ENCODE assay signal across 8 cellular contexts in the genomic region with DNA sequence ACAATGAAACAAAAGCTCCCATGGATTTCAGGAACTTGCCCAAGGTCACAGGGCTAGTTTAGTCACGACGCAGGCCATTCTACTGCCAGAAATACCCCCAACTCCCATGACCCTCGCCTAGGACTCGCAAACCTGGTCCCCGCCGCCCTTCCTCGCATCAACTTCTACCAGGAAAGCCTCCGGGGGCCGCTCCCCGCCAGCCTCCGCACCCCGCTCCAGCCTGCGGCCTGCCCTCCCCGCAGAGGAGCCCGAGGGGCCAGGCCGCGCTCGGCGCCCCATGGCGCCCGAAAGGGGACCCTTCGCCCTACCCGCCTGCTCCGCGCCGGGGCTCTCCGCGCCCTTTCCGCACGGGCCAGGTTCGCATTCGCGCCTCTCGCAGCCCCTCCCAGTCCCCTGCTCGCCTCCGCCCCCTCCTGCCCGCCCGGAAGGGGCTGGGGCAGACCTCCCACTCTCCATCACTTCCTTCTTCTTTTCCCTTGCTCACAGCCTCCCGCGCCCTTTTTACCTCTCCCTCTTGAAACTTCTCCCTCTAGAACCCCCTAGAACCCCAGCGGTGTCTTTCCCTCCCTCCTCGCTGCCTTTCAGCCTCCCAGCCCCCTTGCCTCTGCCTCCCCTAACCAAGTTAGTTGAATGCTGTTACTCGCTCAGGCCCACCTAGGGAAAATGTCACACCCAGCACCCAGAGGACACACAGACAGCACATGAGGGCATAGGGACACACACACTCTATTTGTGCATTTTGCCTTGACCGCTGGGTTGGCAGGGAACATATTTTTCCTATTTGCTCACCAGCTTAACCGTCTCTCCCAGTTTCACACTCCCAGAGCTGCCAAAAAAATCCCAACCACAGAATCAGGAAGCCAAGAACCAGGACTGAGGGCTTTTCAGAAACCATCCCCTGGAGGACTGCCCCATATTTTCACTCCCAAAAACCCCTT. TPM values are rescaled to one million over a fixed set of nuclear protein-coding genes. Genes with fewer than 3 reads are reported as not detected.
A peak's percentile ranks its signal among the peaks of the same experiment; 100 is the strongest.
DNase-seq lines count a peak whose midpoint lies in the region; TF ChIP-seq lines count a peak whose summit lies in the region.

TSS of gene SLC43A3 (minus strand) at position 368 of the 938 bp plus-strand sequence. CDS start 949 bp downstream, outside the sequence.

- H3K27ac ChIP-seq in liver (ENCODE audit: low read depth in 1 of 2, low read length in 2 of 2): peak within 1 kb of the TSS; percentile 92 to 99

- H3K4me1 Mint-ChIP-seq in HFFc6 (ENCODE audit: low read depth): peaks cover 42% of the 10 kb centered on the region
- H3K4me1 Mint-ChIP-seq in activated CD4-positive, alpha-beta T cell treated with anti-CD3 and anti-CD28 coated beads, Interleukin-2, amount 10 ng/mL, durations not matched to agents 24 days and 14 days: peaks cover 43% of the 10 kb centered on the region
- H3K4me1 Mint-ChIP-seq in dendritic cell treated with granulocyte-macrophage colony-stimulating factor and Interleukin-4, amounts not matched to agents 40 ng/mL and 50 ng/mL, for 4 days (ENCODE audit: low read depth): peaks cover 91% of the 10 kb centered on the region

- no peaks in the 10 kb centered on the region for H3K36me3 Mint-ChIP-seq in HFFc6 (ENCODE audit: low read depth)
- H3K36me3 Mint-ChIP-seq in activated CD4-positive, alpha-beta T cell treated with anti-CD3 and anti-CD28 coated beads, Interleukin-2, amount 10 ng/mL, durations not matched to agents 24 days and 14 days (ENCODE audit: low read depth): peaks cover 49% of the 10 kb centered on the region
- H3K36me3 Mint-ChIP-seq in dendritic cell treated with granulocyte-macrophage colony-stimulating factor and Interleukin-4, amounts not matched to agents 40 ng/mL and 50 ng/mL, for 4 days (ENCODE audit: low read depth): peaks cover 35% of the 10 kb centered on the region

- H3K9ac ChIP-seq in liver (ENCODE audit: low read depth in 1 of 2, low read length in 2 of 2): peak within 1 kb of the TSS; percentile 72 to 76

- H3K4me3 ChIP-seq in liver (ENCODE audit: low read depth in 1 of 3, low read length in 3 of 3): peak within 1 kb of the TSS; percentile 35 to 68 (median 65)

- TF ChIP-seq POLR2A in GM10847 (IDR thresholded peaks at IDR 0.05; ENCODE audit: extremely low read depth, insufficient read length): peak; percentile 85

- H3K4me3 Mint-ChIP-seq in HFFc6: peak within 1 kb of the TSS; percentile 85
- peak within 1 kb of the TSS; percentile 96 for H3K4me3 Mint-ChIP-seq in activated CD4-positive, alpha-beta T cell treated with anti-CD3 and anti-CD28 coated beads, Interleukin-2, amount 10 ng/mL, durations not matched to agents 24 days and 14 days
- peak within 1 kb of the TSS; percentile 77 for H3K4me3 Mint-ChIP-seq in dendritic cell treated with granulocyte-macrophage colony-stimulating factor and Interleukin-4, amounts not matched to agents 40 ng/mL and 50 ng/mL, for 4 days

- H3K36me3 ChIP-seq in liver (ENCODE audit: control insufficient read depth in 4 of 4, insufficient read depth in 3 of 4, low read depth in 1 of 4, low read length in 3 of 4): peaks cover 0 to 13% (median 5%) of the 10 kb centered on the region in 4 donors

- TF ChIP-seq RAD21 in liver (IDR thresholded peaks at IDR 0.05): peak in 1 of 2 donors; percentile 60

- no peaks in the 10 kb centered on the region for H3K27me3 ChIP-seq in liver (ENCODE audit: control insufficient read depth in 4 of 4, insufficient read depth in 4 of 4, low read length in 3 of 4)

- no peaks in the 10 kb centered on the region for H3K9me3 Mint-ChIP-seq in HFFc6
- no peaks in the 10 kb centered on the region for H3K9me3 Mint-ChIP-seq in activated CD4-positive, alpha-beta T cell treated with anti-CD3 and anti-CD28 coated beads, Interleukin-2, amount 10 ng/mL, durations not matched to agents 24 days and 14 days
- H3K9me3 Mint-ChIP-seq in dendritic cell treated with granulocyte-macrophage colony-stimulating factor and Interleukin-4, amounts not matched to agents 40 ng/mL and 50 ng/mL, for 4 days: no peaks in the 10 kb centered on the region

- no peaks in the 10 kb centered on the region for H3K9me3 ChIP-seq in liver (ENCODE audit: control insufficient read depth in 4 of 4, low read length in 3 of 4)

- peak; percentile 75 for DNase-seq in HFFc6
- DNase-seq in NCI-H1436 (lab: John Stamatoyannopoulos, UW): peak; percentile 50
- DNase-seq in activated CD4-positive, alpha-beta T cell treated with anti-CD3 and anti-CD28 coated beads, Interleukin-2, amount 10 ng/mL, durations not matched to agents 24 days and 14 days: peak; percentile 91
- peak; percentile 84 for DNase-seq in stimulated activated CD4-positive, alpha-beta T cell treated with anti-CD3 and anti-CD28 coated beads, Interleukin-4, amount 100 ng/mL, for 24 hours
- no peak for DNase-seq in SHP77 treated with DMSO at 0.1 percent for 48 hours (lab: John Stamatoyannopoulos, UW)

- peak within 1 kb of the TSS; percentile 95 for H3K27ac Mint-ChIP-seq in HFFc6
- peak within 1 kb of the TSS; percentile 95 for H3K27ac Mint-ChIP-seq in activated CD4-positive, alpha-beta T cell treated with anti-CD3 and anti-CD28 coated beads, Interleukin-2, amount 10 ng/mL, durations not matched to agents 24 days and 14 days
- peak within 1 kb of the TSS; percentile 91 for H3K27ac Mint-ChIP-seq in dendritic cell treated with granulocyte-macrophage colony-stimulating factor and Interleukin-4, amounts not matched to agents 40 ng/mL and 50 ng/mL, for 4 days

- intact Hi-C loops in activated CD4-positive, alpha-beta T cell treated with anti-CD3 and anti-CD28 coated beads, Interleukin-2, amount 10 ng/mL, durations not matched to agents 24 days and 14 days (cut with micrococcal nuclease): loop anchor here (1.0 to 10.0 kb wide), 3 partner anchors 230 to 1148 kb away; partner anchors contain the start of genes CLP1 and LPXN
- intact Hi-C loops in dendritic cell treated with granulocyte-macrophage colony-stimulating factor and Interleukin-4, amounts not matched to agents 40 ng/mL and 50 ng/mL, for 4 days (cut with micrococcal nuclease): no loop called here

- 1% methylated on average over 45 of the region's 45 CpGs for WGBS in liver

- H3K4me1 ChIP-seq in liver (ENCODE audit: control insufficient read depth in 4 of 4, insufficient read depth in 4 of 4, low read length in 3 of 4): peaks cover 13 to 74% (median 32%) of the 10 kb centered on the region in 4 donors

- TF ChIP-seq CTCF in HFFc6 (IDR thresholded peaks at IDR 0.05): no peak
- no peak for TF ChIP-seq CTCF in liver (IDR thresholded peaks at IDR 0.05; ENCODE audit: low read depth, low read length, missing input control)

- H3K27me3 Mint-ChIP-seq in HFFc6 (ENCODE audit: insufficient read depth): peaks cover 10% of the 10 kb centered on the region
- peaks cover 9% of the 10 kb centered on the region for H3K27me3 Mint-ChIP-seq in activated CD4-positive, alpha-beta T cell treated with anti-CD3 and anti-CD28 coated beads, Interleukin-2, amount 10 ng/mL, durations not matched to agents 24 days and 14 days
- no peaks in the 10 kb centered on the region for H3K27me3 Mint-ChIP-seq in dendritic cell treated with granulocyte-macrophage colony-stimulating factor and Interleukin-4, amounts not matched to agents 40 ng/mL and 50 ng/mL, for 4 days

TF ChIP-seq in liver, 16 proteins besides CTCF, POLR2A, EP300 and RAD21 (continues in another document):
- TF ChIP-seq HNF4G (IDR thresholded peaks at IDR 0.05) (peak; percentile 34), RXRA (IDR thresholded peaks at IDR 0.05) (peak; percentile 82 to 89), ATF3 (IDR thresholded peaks at IDR 0.05) (peak; percentile 61), HNF4A (conservative IDR thresholded peaks at IDR 0.05) (peak; percentile 80 to 81), GABPA (IDR thresholded peaks at IDR 0.05 in 1 of 2, conservative IDR thresholded peaks at IDR 0.05 in 1 of 2) (peak in 1 of 2 donors; percentile 73), FOXA2 (IDR thresholded peaks at IDR 0.05) (peak; percentile 58), YY1 (IDR thresholded peaks at IDR 0.05) (peak; percentile 82), EGR1 (IDR thresholded peaks at IDR 0.05; ENCODE audit: low read depth in 2 of 2) (peak in 1 of 2 donors; percentile 74), TAF1 (conservative IDR thresholded peaks at IDR 0.05) (no peak), FOXA1 (IDR thresholded peaks at IDR 0.05) (peak; percentile 72)
- TF ChIP-seq, protein P1, sequence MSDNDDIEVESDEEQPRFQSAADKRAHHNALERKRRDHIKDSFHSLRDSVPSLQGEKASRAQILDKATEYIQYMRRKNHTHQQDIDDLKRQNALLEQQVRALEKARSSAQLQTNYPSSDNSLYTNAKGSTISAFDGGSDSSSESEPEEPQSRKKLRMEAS (IDR thresholded peaks at IDR 0.05): peak; percentile 82

RNA-seq across cellular contexts. Expression of gene SLC43A3, which starts in this region (rescaled TPM):
- 10 to 100 TPM in 4 of 6 experiments, 1 to 10 TPM in 2; 2.1 to 18.7 (median 15.8) TPM for total RNA-seq in HFFc6 (2021; fragmentation: NEBNext Ultra II Directional; extraction: Animal tissue kit (Norgen Biotek cat#: 25700))
- 255 and 261 TPM in 2 replicates for total RNA-seq in activated CD4-positive, alpha-beta T cell treated with anti-CD3 and anti-CD28 coated beads, Interleukin-2, amount 10 ng/mL, durations not matched to agents 24 days and 14 days
- 100 to 1,000 TPM in 1 of 2 donors, 10 to 100 TPM in 1; 47.2 to 106 TPM for total RNA-seq in liver
- polyA plus RNA-seq in liver: 100 to 1,000 TPM in 1 of 2 donors, 10 to 100 TPM in 1; 80.2 to 152 TPM
